Comparison of ENCODE assay signal across 17 cellular contexts in the genomic region with DNA sequence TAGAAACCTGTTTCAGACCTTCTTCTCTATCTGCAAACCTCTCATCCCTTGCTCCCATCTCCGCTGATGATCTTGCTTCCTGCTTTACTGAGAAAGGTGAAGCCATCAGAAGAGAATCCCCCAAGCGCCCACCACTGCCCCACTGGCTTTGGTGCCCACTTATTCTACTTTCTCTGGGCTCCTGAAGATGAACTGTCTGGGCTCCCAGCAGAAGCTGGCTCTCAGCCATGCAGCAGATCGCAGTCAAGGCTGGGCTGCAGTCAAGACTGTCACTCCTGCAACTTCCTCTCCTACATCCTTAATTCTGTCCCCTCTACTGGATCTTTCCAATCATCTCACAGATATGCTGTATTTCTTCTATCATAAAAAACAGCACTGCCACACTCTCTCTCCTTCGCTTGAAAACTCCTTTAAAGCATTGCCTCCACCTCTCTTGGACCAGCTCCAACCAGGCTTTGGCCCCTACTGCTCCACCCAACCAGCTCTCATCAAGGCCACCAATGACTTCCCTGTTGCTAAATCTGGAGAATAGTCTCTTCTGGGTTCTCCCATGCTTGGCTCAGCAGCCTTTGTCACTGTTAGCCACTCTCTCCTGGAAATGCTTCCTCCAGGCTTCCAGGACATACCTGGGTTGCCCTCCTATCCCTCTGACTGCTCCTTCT. TPM values are rescaled to one million over a fixed set of nuclear protein-coding genes. Genes with fewer than 3 reads are reported as not detected.
DNase-seq lines count a peak whose midpoint lies in the region; ATAC-seq and TF ChIP-seq lines count a peak whose summit lies in the region.
"Had no signal": no experiment of that assay in that cellular context is flagged by ENCODE, and none has a peak within 500 bp of the region (broad histone marks: within the 10 kb centered on the region; RNA-seq: fewer than 3 reads in every experiment).

No MANE protein-coding gene starts in this region.

- no peak overlapping the region for H2AFZ ChIP-seq in IMR-90 (replicated peaks; ENCODE audit: low read length, poor library complexity)
- H2AFZ ChIP-seq in neuronal stem cell (ENCODE audit: low read length): no peak overlapping the region
- no peak overlapping the region for H2AFZ ChIP-seq in mammary epithelial cell (ENCODE audit: low read depth, low read length)
- H2AFZ ChIP-seq: hepatocyte had no signal

- no peak overlapping the region for H3K4me3 Mint-ChIP-seq in CD4-positive, alpha-beta memory T cell
- H3K4me3 Mint-ChIP-seq: activated naive CD4-positive, alpha-beta T cell treated with anti-CD3 and anti-CD28 coated beads, Interleukin-2, amount 50 U/mL, for 24 hours had no signal

- POLR2A ChIA-PET in CD4-positive, alpha-beta memory T cell (lab: Charles Lee; ENCODE audit: partially characterized antibody): no interaction called here
- POLR2A ChIA-PET in IMR-90 (lab: Charles Lee; ENCODE audit: unreplicated experiment): no interaction called here

- TF ChIP-seq RAD21 in IMR-90 (IDR thresholded peaks at IDR 0.05; ENCODE audit: low read length): no peak

- CTCF ChIA-PET in CD4-positive, alpha-beta memory T cell (lab: Charles Lee; ENCODE audit: partially characterized antibody): no interaction called here
- CTCF ChIA-PET in IMR-90 (lab: Yijun Ruan, JAX): no interaction called here
- CTCF ChIA-PET in mammary epithelial cell (lab: Charles Lee; ENCODE audit: low non-redundant PET): no interaction called here

- intact Hi-C loops in CD4-positive, alpha-beta memory T cell (cut with micrococcal nuclease): no loop called here
- intact Hi-C loops in IMR-90 (cut with micrococcal nuclease): no loop called here
- intact Hi-C loops in mammary epithelial cell (cut with micrococcal nuclease): no loop called here

- peak overlapping the region in 6 of 7 donors; percentile 27 to 83 (median 66) for H3K27ac Mint-ChIP-seq in CD4-positive, alpha-beta memory T cell
- H3K27ac Mint-ChIP-seq: activated naive CD4-positive, alpha-beta T cell treated with anti-CD3 and anti-CD28 coated beads, Interleukin-2, amount 50 U/mL, for 24 hours had no signal

- TF ChIP-seq CTCF in IMR-90 (conservative IDR thresholded peaks at IDR 0.05; ENCODE audit: low read depth, low read length): no peak
- TF ChIP-seq CTCF in mammary epithelial cell (conservative IDR thresholded peaks at IDR 0.05 in 1 of 2, IDR thresholded peaks at IDR 0.05 in 1 of 2; ENCODE audit: extremely low read depth in 1 of 2, insufficient read depth in 1 of 2, low read depth in 1 of 2, low read length in 2 of 2): no peak

- no peak overlapping the region for H4K5ac ChIP-seq in IMR-90 (ENCODE audit: low read depth, low read length)

- H3K27ac ChIP-seq in CD4-positive, alpha-beta memory T cell (ENCODE audit: low read depth, low read length): no peak overlapping the region
- H3K27ac ChIP-seq in IMR-90 (ENCODE audit: insufficient read depth, low read length) (no peak overlapping the region), caudate nucleus (ENCODE audit: low read depth, low read length) (peak overlapping the region; percentile 3), neuronal stem cell (replicated peaks; ENCODE audit: low read length) (no peak overlapping the region), mammary epithelial cell (ENCODE audit: insufficient read depth, low read depth, low read length) (no peak overlapping the region)
- H3K27ac ChIP-seq: hepatocyte, HL-60 had no signal

- H2AK9ac ChIP-seq in IMR-90 (replicated peaks; ENCODE audit: low read depth, low read length, poor library complexity): no peak overlapping the region

- 70% methylated on average over 2 of the region's 4 CpGs; no CpG with 5 or more reads in 1 of the 2 experiments for WGBS in IMR-90 (ENCODE audit: extremely low coverage in 2 of 2, insufficient read length in 1 of 2), 2 experiments
- no CpG with 5 or more reads among the region's 4 CpGs for WGBS in neuronal stem cell (ENCODE audit: extremely low coverage in 2 of 2, insufficient read length in 2 of 2, insufficient replicate concordance in 1 of 2), 2 donors
- WGBS in mammary epithelial cell (ENCODE audit: low coverage, missing lambda C conversion rate): 98% methylated on average over 4 of the region's 4 CpGs

- H3K79me1 ChIP-seq in IMR-90 (ENCODE audit: low read depth in 1 of 2, low read length in 2 of 2) (peaks cover 0 to 6% of the 10 kb centered on the region in 2 experiments; a peak in 2 of 4 replicates), neuronal stem cell (ENCODE audit: low read depth, low read length) (peaks cover 3% of the 10 kb centered on the region)

- H2BK5ac ChIP-seq in IMR-90 (ENCODE audit: low read depth, low read length, poor library complexity, severe bottlenecking): no peak overlapping the region
- H2BK5ac ChIP-seq in neuronal stem cell (ENCODE audit: low read length): no peak overlapping the region

- peak overlapping the region; percentile 30 for H2BK12ac ChIP-seq in neuronal stem cell (ENCODE audit: low read length)

- TF ChIP-seq POLR2A in IMR-90 (IDR thresholded peaks at IDR 0.05; ENCODE audit: low read depth, low read length): no peak

- H3K36me3 Mint-ChIP-seq in CD4-positive, alpha-beta memory T cell: peaks cover 34 to 52% of the 10 kb centered on the region in 2 donors

- no peaks in the 10 kb centered on the region for H3K79me2 ChIP-seq in mammary epithelial cell (ENCODE audit: insufficient read depth, low read length)
- H3K79me2 ChIP-seq: hepatocyte had no signal

- no peaks in the 10 kb centered on the region for H4K20me1 ChIP-seq in IMR-90 (ENCODE audit: insufficient read depth, low read length)
- H4K20me1 ChIP-seq in mammary epithelial cell (ENCODE audit: insufficient read depth, low read length): no peaks in the 10 kb centered on the region

- H3K36me3 ChIP-seq in CD4-positive, alpha-beta memory T cell (ENCODE audit: insufficient read depth, low read length): peaks cover 17% of the 10 kb centered on the region
- H3K36me3 ChIP-seq in IMR-90 (ENCODE audit: control insufficient read depth, insufficient read depth, low read length) (peaks cover 24% of the 10 kb centered on the region), neuronal stem cell (replicated peaks in 1 of 2; ENCODE audit: control insufficient read depth in 2 of 2, insufficient read depth in 2 of 2, low read length in 2 of 2) (peaks cover 3 to 59% of the 10 kb centered on the region in 2 donors), mammary epithelial cell (ENCODE audit: insufficient read depth, low read length) (no peaks in the 10 kb centered on the region)

- H3K9me3 ChIP-seq in CD4-positive, alpha-beta memory T cell (ENCODE audit: control insufficient read depth in 1 of 2, low read length in 2 of 2): no peaks in the 10 kb centered on the region
- H3K9me3 ChIP-seq in IMR-90 (ENCODE audit: control insufficient read depth, insufficient read depth, low read length) (no peaks in the 10 kb centered on the region), neuronal stem cell (replicated peaks in 1 of 2; ENCODE audit: control insufficient read depth in 2 of 2, insufficient read depth in 1 of 2, low read depth in 1 of 2, low read length in 2 of 2) (no peaks in the 10 kb centered on the region), mammary epithelial cell (replicated peaks; ENCODE audit: insufficient read depth, low read length) (no peaks in the 10 kb centered on the region)
- H3K9me3 ChIP-seq: thoracic aorta had no signal

- no peaks in the 10 kb centered on the region for H3K4me1 ChIP-seq in CD4-positive, alpha-beta memory T cell (ENCODE audit: insufficient read depth, low read length)
- H3K4me1 ChIP-seq in IMR-90 (ENCODE audit: control insufficient read depth, insufficient read depth, low read length) (peaks cover 7% of the 10 kb centered on the region; the same call in 1 of the 2 replicates), neuronal stem cell (ENCODE audit: control insufficient read depth in 2 of 2, insufficient read depth in 1 of 2, low read depth in 1 of 2, low read length in 2 of 2) (peaks cover 32 to 34% of the 10 kb centered on the region in 2 donors), mammary epithelial cell (ENCODE audit: insufficient read depth, low read length) (peaks cover 12% of the 10 kb centered on the region)

- H2BK20ac ChIP-seq in IMR-90 (ENCODE audit: low read depth, low read length): no peak overlapping the region

- BruUV-seq in IMR-90 (replicated peaks; lab: Mats Ljungman, UMichigan): no TSS peak
- no TSS peak for BruUV-seq in mammary epithelial cell (replicated peaks; lab: Mats Ljungman, UMichigan)

- no peak for DNase-seq in CD4-positive, alpha-beta memory T cell
- DNase-seq in IMR-90 (no peak), caudate nucleus (lab: John Stamatoyannopoulos, UW) (no peak), neuronal stem cell (ENCODE audit: low spot score) (no peak), NCI-H1436 (lab: John Stamatoyannopoulos, UW) (no peak), mammary epithelial cell (no peak)
- DNase-seq: activated CD4-positive, alpha-beta T cell treated with anti-CD3 and anti-CD28 coated beads for 1 hour; midbrain; NCI-H1417 treated with DMSO at 0.1 percent for 48 hours; Right ventricle myocardium superior; stimulated activated CD4-positive, alpha-beta T cell treated with anti-CD3 and anti-CD28 coated beads, Interleukin-4, amount 100 ng/mL, for 1 hour; stimulated activated CD8-positive, alpha-beta memory T cell treated with anti-CD3 and anti-CD28 coated beads, Interleukin-4, amount 100 ng/mL, for 48 hours had no signal

- H2BK120ac ChIP-seq in IMR-90 (ENCODE audit: low read depth, low read length): no peak overlapping the region
- no peak overlapping the region for H2BK120ac ChIP-seq in neuronal stem cell (ENCODE audit: low read depth, low read length)

- dilution Hi-C loops in IMR-90 (cut with HindIII; ENCODE audit: low sequenced_read_pairs, unreplicated experiment) (no loop called here), mammary epithelial cell (cut with HindIII; ENCODE audit: low sequenced_read_pairs) (no loop called here)

- H3K4me3 ChIP-seq in CD4-positive, alpha-beta memory T cell (ENCODE audit: low read length in 2 of 2): no peak overlapping the region
- H3K4me3 ChIP-seq in IMR-90 (ENCODE audit: insufficient read depth, low read depth, low read length) (no peak overlapping the region), neuronal stem cell (ENCODE audit: low read length in 2 of 2) (no peak overlapping the region), mammary epithelial cell (replicated peaks in 1 of 3; ENCODE audit: insufficient read depth in 1 of 3, low read depth in 2 of 3, low read length in 3 of 3) (no peak overlapping the region)
- H3K4me3 ChIP-seq: hepatocyte, thoracic aorta had no signal

- ATAC-seq in IMR-90 (ENCODE audit: low read depth) (no peak), GM19455 (IDR thresholded peaks at IDR 0.05; ENCODE audit: unreplicated experiment) (no peak)

- H3K56ac ChIP-seq in IMR-90 (ENCODE audit: extremely low read depth, insufficient read depth, low read length): no peak overlapping the region

- H4K8ac ChIP-seq in IMR-90 (ENCODE audit: low read depth in 2 of 2, low read length in 2 of 2): no peak overlapping the region
- no peak overlapping the region for H4K8ac ChIP-seq in neuronal stem cell (ENCODE audit: low read depth, low read length)

- H3K4me1 Mint-ChIP-seq in CD4-positive, alpha-beta memory T cell: peaks cover 0 to 4% (median 4%) of the 10 kb centered on the region in 4 donors

- in situ Hi-C loops in IMR-90 (cut with MboI; ENCODE audit: low sequenced_read_pairs) (no loop called here), mammary epithelial cell (cut with MboI; ENCODE audit: low sequenced_read_pairs in 2 of 2) (no loop called here)

- no peaks in the 10 kb centered on the region for H3K27me3 ChIP-seq in CD4-positive, alpha-beta memory T cell (ENCODE audit: insufficient read depth, low read length)
- H3K27me3 ChIP-seq in IMR-90 (ENCODE audit: control insufficient read depth, insufficient read depth, low read length): no peaks in the 10 kb centered on the region
- H3K27me3 ChIP-seq in neuronal stem cell (ENCODE audit: control insufficient read depth in 3 of 3, insufficient read depth in 3 of 3, low read depth in 1 of 3, low read length in 3 of 3): no peaks in the 10 kb centered on the region
- no peaks in the 10 kb centered on the region for H3K27me3 ChIP-seq in mammary epithelial cell (ENCODE audit: insufficient read depth, low read length)
- H3K27me3 ChIP-seq: hepatocyte had no signal

- H3K4me2 ChIP-seq in IMR-90 (ENCODE audit: low read depth, low read length): no peak overlapping the region
- no peak overlapping the region for H3K4me2 ChIP-seq in neuronal stem cell (ENCODE audit: insufficient read depth, low read length, poor library complexity, severe bottlenecking)
- H3K4me2 ChIP-seq in mammary epithelial cell (ENCODE audit: insufficient read depth, low read depth, low read length): no peak overlapping the region
- H3K4me2 ChIP-seq: hepatocyte had no signal

- H3K23ac ChIP-seq in IMR-90 (ENCODE audit: low read depth, low read length) (no peak overlapping the region), neuronal stem cell (ENCODE audit: low read depth, low read length, poor library complexity) (no peak overlapping the region)

- H3K4ac ChIP-seq in IMR-90 (ENCODE audit: low read depth, low read length) (no peak overlapping the region), neuronal stem cell (ENCODE audit: low read length) (no peak overlapping the region)

- H3K9me1 ChIP-seq in IMR-90 (ENCODE audit: insufficient read depth, low read length): peaks cover 13% of the 10 kb centered on the region; the same call in 1 of the 2 replicates

- no peak overlapping the region for H3K9ac ChIP-seq in IMR-90 (ENCODE audit: low read depth, low read length)
- no peak overlapping the region for H3K9ac ChIP-seq in neuronal stem cell (ENCODE audit: low read depth, low read length, poor library complexity)
- no peak overlapping the region for H3K9ac ChIP-seq in mammary epithelial cell (ENCODE audit: insufficient read depth, low read length)

- no peak overlapping the region for H4K91ac ChIP-seq in IMR-90 (ENCODE audit: insufficient read depth, low read depth, low read length)
- no peak overlapping the region for H4K91ac ChIP-seq in neuronal stem cell (ENCODE audit: low read depth, low read length, poor library complexity)

- H3K27me3 Mint-ChIP-seq in CD4-positive, alpha-beta memory T cell: no peaks in the 10 kb centered on the region
- H3K27me3 Mint-ChIP-seq: activated naive CD4-positive, alpha-beta T cell treated with anti-CD3 and anti-CD28 coated beads, Interleukin-2, amount 50 U/mL, for 24 hours had no signal

- H2AK5ac ChIP-seq in IMR-90 (ENCODE audit: low read depth, low read length): 0 out of 2 replicates have a peak overlapping the region, but pooled peaks have one; percentile 18
- no peak overlapping the region for H2AK5ac ChIP-seq in neuronal stem cell (ENCODE audit: low read depth, low read length)

- H3K14ac ChIP-seq in IMR-90 (replicated peaks; ENCODE audit: low read depth, low read length): no peak overlapping the region
- H3K14ac ChIP-seq in neuronal stem cell (ENCODE audit: low read length): no peak overlapping the region

- H3K18ac ChIP-seq in IMR-90 (ENCODE audit: low read depth, low read length) (no peak overlapping the region), neuronal stem cell (ENCODE audit: low read length) (peak overlapping the region; percentile 5)

- H3K9me3 Mint-ChIP-seq in CD4-positive, alpha-beta memory T cell: no peaks in the 10 kb centered on the region
- H3K9me3 Mint-ChIP-seq: activated naive CD4-positive, alpha-beta T cell treated with anti-CD3 and anti-CD28 coated beads, Interleukin-2, amount 50 U/mL, for 24 hours had no signal

- no peak overlapping the region for H2BK15ac ChIP-seq in IMR-90 (ENCODE audit: low read depth, low read length)
- no peak overlapping the region for H2BK15ac ChIP-seq in neuronal stem cell (ENCODE audit: low read length)

RNA-seq across cellular contexts. Expression of a gene that starts 25.8 kb away (rescaled TPM):
- 10 to 100 TPM; 20.0 to 26.2 TPM for total RNA-seq in CD4-positive, alpha-beta memory T cell
- polyA plus RNA-seq in CD4-positive, alpha-beta memory T cell: 1 to 10 TPM; 7.2 to 7.6 TPM
- total RNA-seq in IMR-90 (2012; rRNA removed) (2.8 and 3.0 TPM in 2 replicates), mammary epithelial cell (1 to 10 TPM; 4.2 to 5.6 TPM)
- polyA plus RNA-seq in IMR-90 (2012; rRNA removed) (11.1 and 12.8 TPM in 2 replicates), mammary epithelial cell (2.9 TPM)
- polyA plus RNA-seq in IMR-90 (2012; cell fraction: cytosol; rRNA removed): 4.8 and 18.3 TPM in 2 replicates
- polyA plus RNA-seq in IMR-90 (2012; cell fraction: nucleus; rRNA removed; ENCODE audit: low replicate concordance): 25.0 and 36.8 TPM in 2 replicates
- polyA plus RNA-seq in neuronal stem cell (2013, experiment 1 of 2): 3.4 TPM
- 3.4 TPM for polyA plus RNA-seq in neuronal stem cell (2013, experiment 2 of 2)
- 4.0 TPM for polyA minus RNA-seq in mammary epithelial cell
